In the genomic region with DNA sequence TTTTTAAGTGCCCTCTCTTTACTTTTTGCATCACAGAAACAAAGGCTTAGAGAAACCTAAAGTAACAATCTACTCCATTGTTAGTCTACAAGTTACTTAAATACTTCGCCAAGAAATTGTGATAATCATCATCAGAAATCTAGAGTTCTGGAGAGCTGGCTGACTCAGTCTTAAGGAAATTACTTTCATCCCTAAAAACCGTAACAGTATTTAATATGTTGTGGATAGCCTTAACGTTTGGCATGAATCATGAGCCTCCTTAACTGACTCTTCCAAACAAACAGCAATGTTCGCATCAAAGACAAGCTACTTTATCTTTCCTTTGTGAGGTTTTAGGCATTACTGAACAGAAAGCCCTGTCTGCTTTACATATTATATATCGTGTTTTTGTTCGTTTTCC, we compare ENCODE assay signal across 15 cellular contexts.
DNase-seq lines count a peak whose midpoint lies in the region; ATAC-seq and TF ChIP-seq lines count a peak whose summit lies in the region.
"Had no signal": no experiment of that assay in that cellular context is flagged by ENCODE, and none has a peak within 500 bp of the region (broad histone marks: within the 10 kb centered on the region; RNA-seq: fewer than 3 reads in every experiment).

No MANE protein-coding gene starts in this region.

- no peak overlapping the region for H3K27ac Mint-ChIP-seq in CD14-positive monocyte
- H3K27ac Mint-ChIP-seq: activated naive CD4-positive, alpha-beta T cell treated with anti-CD3 and anti-CD28 coated beads, Interleukin-2, amount 10 ng/mL, durations not matched to agents 7 days and 5 days; dendritic cell treated with granulocyte-macrophage colony-stimulating factor and Interleukin-4, amounts not matched to agents 40 ng/mL and 50 ng/mL, for 4 days had no signal

- no peak overlapping the region for H3K4ac ChIP-seq in mesenchymal stem cell (ENCODE audit: low read depth in 1 of 2, low read length in 2 of 2)

- H3K27me3 Mint-ChIP-seq in CD14-positive monocyte (ENCODE audit: low read depth in 3 of 3), result no peaks in the 10 kb centered on the region
- H3K27me3 Mint-ChIP-seq: activated naive CD4-positive, alpha-beta T cell treated with anti-CD3 and anti-CD28 coated beads, Interleukin-2, amount 10 ng/mL, durations not matched to agents 7 days and 5 days; dendritic cell treated with granulocyte-macrophage colony-stimulating factor and Interleukin-4, amounts not matched to agents 40 ng/mL and 50 ng/mL, for 4 days had no signal

- H3K27ac ChIP-seq in HEK293 (ENCODE audit: extremely low read depth, low read depth, low read length) (no peak overlapping the region), mesenchymal stem cell (ENCODE audit: low read length, poor library complexity, severe bottlenecking) (no peak overlapping the region)
- H3K27ac ChIP-seq: body of pancreas, epithelial cell of prostate had no signal

- POLR2A ChIA-PET in HEK293 (lab: Yijun Ruan, JAX), result no interaction called here

- no peaks in the 10 kb centered on the region for H3K9me3 Mint-ChIP-seq in CD14-positive monocyte
- H3K9me3 Mint-ChIP-seq: activated naive CD4-positive, alpha-beta T cell treated with anti-CD3 and anti-CD28 coated beads, Interleukin-2, amount 10 ng/mL, durations not matched to agents 7 days and 5 days; dendritic cell treated with granulocyte-macrophage colony-stimulating factor and Interleukin-4, amounts not matched to agents 40 ng/mL and 50 ng/mL, for 4 days had no signal

- WGBS in mesenchymal stem cell, result 73% methylated on average over 3 of the region's 6 CpGs

- H2AK5ac ChIP-seq in mesenchymal stem cell (ENCODE audit: low read length, severe bottlenecking), result no peak overlapping the region

- no peak overlapping the region for H4K8ac ChIP-seq in mesenchymal stem cell (ENCODE audit: low read length)

- no peak overlapping the region for H3K14ac ChIP-seq in mesenchymal stem cell (ENCODE audit: low read length in 2 of 2)

- no peak overlapping the region for H2BK120ac ChIP-seq in mesenchymal stem cell (ENCODE audit: low read depth, low read length)

- intact Hi-C loops in CD14-positive monocyte (cut with micrococcal nuclease), result no loop called here

- H3K18ac ChIP-seq in mesenchymal stem cell (ENCODE audit: low read depth in 1 of 2, low read length in 2 of 2), result no peak overlapping the region

- peaks cover 11% of the 10 kb centered on the region; the same call in 1 of the 2 replicates for H3K4me1 ChIP-seq in HEK293 (ENCODE audit: control insufficient read depth, insufficient read depth, low read length)
- H3K4me1 ChIP-seq in mesenchymal stem cell (ENCODE audit: control insufficient read depth, insufficient read depth, low read depth, low read length), result no peaks in the 10 kb centered on the region
- H3K4me1 ChIP-seq: body of pancreas, HAP-1 had no signal

- peak; percentile 14 for DNase-seq in AG20443 (ENCODE audit: low spot score)
- DNase-seq in astrocyte of the hippocampus (ENCODE audit: low read depth, low spot score), result peak; percentile 28
- DNase-seq in mesenchymal stem cell, result peak; percentile 15
- DNase-seq in medulla oblongata (ENCODE audit: extremely low spot score), result no peak
- DNase-seq in NCI-H226, result no peak
- no peak for DNase-seq in CD14-positive monocyte (ENCODE audit: low spot score)
- DNase-seq: activated CD4-positive, alpha-beta T cell treated with anti-CD3 and anti-CD28 coated beads, Interleukin-2, amount 50 U/mL, for 4 hours; activated naive CD4-positive, alpha-beta T cell treated with anti-CD3 and anti-CD28 coated beads, Interleukin-2, amount 10 ng/mL, durations not matched to agents 7 days and 5 days; body of pancreas; stimulated activated CD4-positive, alpha-beta T cell treated with anti-CD3 and anti-CD28 coated beads, Interleukin-4, amount 100 ng/mL, for 1 hour had no signal

- H3K4me2 ChIP-seq in mesenchymal stem cell (ENCODE audit: low read length, poor library complexity, severe bottlenecking), result no peak overlapping the region

- no peaks in the 10 kb centered on the region for H3K27me3 ChIP-seq in mesenchymal stem cell (ENCODE audit: control insufficient read depth in 1 of 2, insufficient read depth in 1 of 2, low read length in 2 of 2)
- H3K27me3 ChIP-seq: body of pancreas had no signal

- H4K91ac ChIP-seq in mesenchymal stem cell (ENCODE audit: low read length), result no peak overlapping the region

- H2BK12ac ChIP-seq in mesenchymal stem cell (ENCODE audit: low read length in 2 of 2), result no peak overlapping the region

- peaks cover 6% of the 10 kb centered on the region for H3K79me1 ChIP-seq in mesenchymal stem cell (replicated peaks; ENCODE audit: low read length, poor library complexity, severe bottlenecking)

- peaks cover 56 to 63% of the 10 kb centered on the region in 2 donors for H3K36me3 Mint-ChIP-seq in CD14-positive monocyte

- CTCF ChIA-PET in HEK293 (lab: Yijun Ruan, JAX), result interaction anchor here (0.5 to 5.9 kb wide), 38 partner anchors 8 to 1329 kb away, joined by 3 to 48 read pairs (median 4); a partner anchor contains a TSS

- H3K4me1 Mint-ChIP-seq in CD14-positive monocyte, result no peaks in the 10 kb centered on the region
- H3K4me1 Mint-ChIP-seq: activated naive CD4-positive, alpha-beta T cell treated with anti-CD3 and anti-CD28 coated beads, Interleukin-2, amount 10 ng/mL, durations not matched to agents 7 days and 5 days had no signal

- no peak for TF ChIP-seq CTCF in HEK293 (tag by site-specific recombination; IDR thresholded peaks at IDR 0.05)
- no peak for TF ChIP-seq CTCF in CD14-positive monocyte (IDR thresholded peaks at IDR 0.05)

- ATAC-seq in HG02885 (IDR thresholded peaks at IDR 0.05; ENCODE audit: poor library complexity, unreplicated experiment), result no peak
- ATAC-seq: body of pancreas had no signal

- H3K23ac ChIP-seq in mesenchymal stem cell (ENCODE audit: low read length in 2 of 2), result no peak overlapping the region

- no peak overlapping the region for H3K4me3 Mint-ChIP-seq in CD14-positive monocyte
- H3K4me3 Mint-ChIP-seq: activated naive CD4-positive, alpha-beta T cell treated with anti-CD3 and anti-CD28 coated beads, Interleukin-2, amount 10 ng/mL, durations not matched to agents 7 days and 5 days; dendritic cell treated with granulocyte-macrophage colony-stimulating factor and Interleukin-4, amounts not matched to agents 40 ng/mL and 50 ng/mL, for 4 days had no signal

- no peak overlapping the region for H2BK5ac ChIP-seq in mesenchymal stem cell (ENCODE audit: low read depth, low read length, poor library complexity, severe bottlenecking)

- peak overlapping the region; percentile 26 for H3K9ac ChIP-seq in mesenchymal stem cell (ENCODE audit: low read length)

- no peak overlapping the region for H2BK15ac ChIP-seq in mesenchymal stem cell (ENCODE audit: low read depth, poor library complexity, severe bottlenecking)

- no peak overlapping the region for H2AFZ ChIP-seq in mesenchymal stem cell (ENCODE audit: low read depth, low read length)

- H3K4me3 ChIP-seq in HEK293 (ENCODE audit: low read depth, low read length), result no peak overlapping the region
- no peak overlapping the region for H3K4me3 ChIP-seq in mesenchymal stem cell (ENCODE audit: insufficient read depth in 1 of 2, low read depth in 1 of 2, low read length in 2 of 2)
- H3K4me3 ChIP-seq: body of pancreas, HAP-1 had no signal

- H3K36me3 ChIP-seq in HEK293 (ENCODE audit: control insufficient read depth in 2 of 2, insufficient read depth in 1 of 2, low read length in 2 of 2), result peaks cover 45 to 56% of the 10 kb centered on the region in 2 experiments
- peaks cover 4 to 87% of the 10 kb centered on the region in 2 experiments for H3K36me3 ChIP-seq in mesenchymal stem cell (ENCODE audit: control insufficient read depth in 1 of 2, insufficient read depth in 2 of 2, low read depth in 1 of 2, low read length in 2 of 2)

- H3K9me3 ChIP-seq in HEK293 (ENCODE audit: control insufficient read depth, insufficient read depth, low read depth, low read length) (no peaks in the 10 kb centered on the region), mesenchymal stem cell (ENCODE audit: control insufficient read depth, low read length) (no peaks in the 10 kb centered on the region)
- H3K9me3 ChIP-seq: body of pancreas, HAP-1 had no signal

TF ChIP-seq in HEK293, 187 proteins besides CTCF, POLR2A, EP300 and RAD21:
- TF ChIP-seq ZNF37A (tag by site-specific recombination; IDR thresholded peaks at IDR 0.05), result no peak
- TF ChIP-seq, protein P1, sequence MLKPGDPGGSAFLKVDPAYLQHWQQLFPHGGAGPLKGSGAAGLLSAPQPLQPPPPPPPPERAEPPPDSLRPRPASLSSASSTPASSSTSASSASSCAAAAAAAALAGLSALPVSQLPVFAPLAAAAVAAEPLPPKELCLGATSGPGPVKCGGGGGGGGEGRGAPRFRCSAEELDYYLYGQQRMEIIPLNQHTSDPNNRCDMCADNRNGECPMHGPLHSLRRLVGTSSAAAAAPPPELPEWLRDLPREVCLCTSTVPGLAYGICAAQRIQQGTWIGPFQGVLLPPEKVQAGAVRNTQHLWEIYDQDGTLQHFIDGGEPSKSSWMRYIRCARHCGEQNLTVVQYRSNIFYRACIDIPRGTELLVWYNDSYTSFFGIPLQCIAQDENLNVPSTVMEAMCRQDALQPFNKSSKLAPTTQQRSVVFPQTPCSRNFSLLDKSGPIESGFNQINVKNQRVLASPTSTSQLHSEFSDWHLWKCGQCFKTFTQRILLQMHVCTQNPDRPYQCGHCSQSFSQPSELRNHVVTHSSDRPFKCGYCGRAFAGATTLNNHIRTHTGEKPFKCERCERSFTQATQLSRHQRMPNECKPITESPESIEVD (tag by site-specific recombination; IDR thresholded peaks at IDR 0.05), result peak; percentile 41

Comparison
In these comparisons a context has a peak if more than half of its experiments do, and no peak if none do; other contexts are left out.
1. DNase-seq: peak in AG20443 (single experiment), astrocyte of the hippocampus (single experiment) and mesenchymal stem cell (single experiment); none in medulla oblongata (single experiment), NCI-H226 (single experiment) and CD14-positive monocyte (single experiment).